ENCODE assay signal across 10 cellular contexts in the genomic region with DNA sequence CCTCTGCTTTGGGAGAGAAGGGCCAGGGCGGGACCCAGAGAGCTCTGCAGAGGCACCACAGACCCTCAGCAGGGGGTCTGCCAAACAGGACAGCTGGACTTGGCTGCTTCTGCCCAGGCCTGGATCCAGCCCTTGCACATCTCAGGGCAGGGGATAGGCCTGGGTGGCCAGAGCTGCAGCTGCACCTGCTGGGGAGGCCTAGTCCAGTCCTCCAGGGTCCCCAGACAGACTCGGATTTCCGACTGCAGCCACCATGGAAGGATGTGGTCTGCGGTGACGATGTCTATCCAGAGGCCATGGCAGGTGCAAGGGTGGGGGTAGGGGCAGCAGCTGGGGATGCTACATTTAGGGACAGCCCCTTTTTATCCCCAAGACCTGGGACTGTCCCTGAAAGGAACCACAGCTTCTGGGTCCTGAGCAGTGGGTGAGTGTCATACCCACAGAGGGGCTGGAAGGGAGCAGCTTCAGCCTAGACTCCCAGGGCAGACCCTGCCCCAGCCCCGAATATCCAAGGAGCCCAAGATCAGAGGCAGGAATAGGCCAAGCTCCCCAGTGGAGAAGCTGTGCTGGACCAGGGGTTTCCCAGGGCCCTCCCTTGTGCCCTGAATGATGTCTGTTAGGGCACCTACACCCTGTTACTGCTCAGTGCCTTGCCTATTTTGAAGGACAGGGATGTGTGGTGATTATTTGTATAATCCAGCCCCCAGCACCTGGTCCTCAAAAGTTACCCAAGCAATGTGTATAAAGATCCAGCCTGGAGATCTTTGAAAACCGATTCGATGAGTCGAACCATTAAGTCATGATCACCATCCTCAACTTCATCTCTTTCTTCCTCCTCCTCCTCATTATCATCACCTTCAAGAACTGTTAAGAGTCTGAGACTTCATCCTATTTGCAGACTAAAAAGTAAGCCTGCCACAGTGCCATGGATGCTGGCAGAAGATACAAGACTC. TPM values are rescaled to one million over a fixed set of nuclear protein-coding genes. Genes with fewer than 3 reads are reported as not detected.
A peak's percentile ranks its signal among the peaks of the same experiment; 100 is the strongest.
DNase-seq lines count a peak whose midpoint lies in the region; ATAC-seq and TF ChIP-seq lines count a peak whose summit lies in the region.
"Had no signal": no experiment of that assay in that cellular context is flagged by ENCODE, and none has a peak within 500 bp of the region (broad histone marks: within the 10 kb centered on the region; RNA-seq: fewer than 3 reads in every experiment).

No MANE protein-coding gene starts in this region.

- DNase-seq in activated CD4-positive, alpha-beta T cell treated with anti-CD3 and anti-CD28 coated beads for 36 hours: peak; percentile 74
- DNase-seq in activated CD4-positive, alpha-beta T cell treated with anti-CD3 and anti-CD28 coated beads for 4 hours: no peak
- DNase-seq in T-helper 2 cell treated with Interferon-gamma antibody and Interleukin-4, amounts not matched to agents 5 μg/mL and 100 μg/mL, for 36 hours (ENCODE audit: low spot score): peak; percentile 49
- DNase-seq in stimulated activated CD4-positive, alpha-beta T cell treated with anti-CD3 and anti-CD28 coated beads, Interleukin-4, amount 100 ng/mL, for 48 hours (ENCODE audit: low read depth in 2 of 2): peak; percentile 26 to 32
- DNase-seq in hepatocyte (ENCODE audit: low spot score) (no peak), NCI-H82 treated with DMSO at 0.1 percent for 48 hours (lab: John Stamatoyannopoulos, UW; ENCODE audit: unreplicated experiment) (no peak), RPMI8226 (no peak)

- H3K36me3 Mint-ChIP-seq in activated CD4-positive, alpha-beta T cell treated with anti-CD3 and anti-CD28 coated beads for 36 hours (ENCODE audit: low read depth): no peaks in the 10 kb centered on the region
- no peaks in the 10 kb centered on the region for H3K36me3 Mint-ChIP-seq in T-helper 2 cell treated with Interferon-gamma antibody and Interleukin-4, amounts not matched to agents 5 μg/mL and 100 μg/mL, for 36 hours (ENCODE audit: low read depth)

- CTCF ChIA-PET in activated CD4-positive, alpha-beta T cell treated with anti-CD3 and anti-CD28 coated beads for 36 hours (lab: Charles Lee): interaction anchor here (0.5 to 3.7 kb wide), 30 partner anchors 8 to 366 kb away, joined by 3 to 56 read pairs (median 5); a partner anchor contains a TSS

- no peaks in the 10 kb centered on the region for H3K9me3 ChIP-seq in hepatocyte (ENCODE audit: low read depth)
- H3K9me3 ChIP-seq: gastroesophageal sphincter had no signal

- no peaks in the 10 kb centered on the region for H3K27me3 ChIP-seq in hepatocyte

- H3K27me3 Mint-ChIP-seq in activated CD4-positive, alpha-beta T cell treated with anti-CD3 and anti-CD28 coated beads for 36 hours: peaks cover 7% of the 10 kb centered on the region
- H3K27me3 Mint-ChIP-seq in T-helper 2 cell treated with Interferon-gamma antibody and Interleukin-4, amounts not matched to agents 5 μg/mL and 100 μg/mL, for 36 hours (ENCODE audit: low read depth): peaks cover 23% of the 10 kb centered on the region

- no peak for TF ChIP-seq CTCF in hepatocyte (IDR thresholded peaks at IDR 0.05; ENCODE audit: poor library complexity)

- no peaks in the 10 kb centered on the region for H3K36me3 ChIP-seq in hepatocyte (replicated peaks; ENCODE audit: insufficient read depth, low read depth)
- H3K36me3 ChIP-seq: gastroesophageal sphincter had no signal

- H3K79me2 ChIP-seq in hepatocyte: no peaks in the 10 kb centered on the region

- H3K4me1 ChIP-seq in hepatocyte (ENCODE audit: insufficient read depth): no peaks in the 10 kb centered on the region
- H3K4me1 ChIP-seq: gastroesophageal sphincter had no signal

- POLR2A ChIA-PET in activated CD4-positive, alpha-beta T cell treated with anti-CD3 and anti-CD28 coated beads for 36 hours (lab: Charles Lee): no interaction called here

- no peaks in the 10 kb centered on the region for H4K20me1 ChIP-seq in hepatocyte (ENCODE audit: insufficient read depth, poor library complexity, severe bottlenecking)

- no peak overlapping the region for H3K27ac Mint-ChIP-seq in activated CD4-positive, alpha-beta T cell treated with anti-CD3 and anti-CD28 coated beads for 36 hours
- no peak overlapping the region for H3K27ac Mint-ChIP-seq in T-helper 2 cell treated with Interferon-gamma antibody and Interleukin-4, amounts not matched to agents 5 μg/mL and 100 μg/mL, for 36 hours

- H3K9me2 ChIP-seq in hepatocyte (replicated peaks; ENCODE audit: insufficient read depth): no peaks in the 10 kb centered on the region

- H3K4me3 ChIP-seq in hepatocyte: no peak overlapping the region
- H3K4me3 ChIP-seq: gastroesophageal sphincter had no signal

- H3K4me2 ChIP-seq in hepatocyte: no peak overlapping the region

- no peak overlapping the region for H3K27ac ChIP-seq in hepatocyte
- H3K27ac ChIP-seq: gastroesophageal sphincter had no signal

- H3K4me3 Mint-ChIP-seq in activated CD4-positive, alpha-beta T cell treated with anti-CD3 and anti-CD28 coated beads for 36 hours: no peak overlapping the region
- no peak overlapping the region for H3K4me3 Mint-ChIP-seq in T-helper 2 cell treated with Interferon-gamma antibody and Interleukin-4, amounts not matched to agents 5 μg/mL and 100 μg/mL, for 36 hours

- peaks cover 12% of the 10 kb centered on the region for H3K4me1 Mint-ChIP-seq in activated CD4-positive, alpha-beta T cell treated with anti-CD3 and anti-CD28 coated beads for 36 hours
- H3K4me1 Mint-ChIP-seq in T-helper 2 cell treated with Interferon-gamma antibody and Interleukin-4, amounts not matched to agents 5 μg/mL and 100 μg/mL, for 36 hours (ENCODE audit: low read depth): peaks cover 9% of the 10 kb centered on the region

- H3K9me3 Mint-ChIP-seq in activated CD4-positive, alpha-beta T cell treated with anti-CD3 and anti-CD28 coated beads for 36 hours (ENCODE audit: low read depth): no peaks in the 10 kb centered on the region
- H3K9me3 Mint-ChIP-seq in T-helper 2 cell treated with Interferon-gamma antibody and Interleukin-4, amounts not matched to agents 5 μg/mL and 100 μg/mL, for 36 hours: no peaks in the 10 kb centered on the region

- 80% methylated on average over 9 of the region's 9 CpGs for WGBS in hepatocyte (ENCODE audit: low lambda C conversion rate, missing lambda C conversion rate)

- no peak overlapping the region for H2AFZ ChIP-seq in hepatocyte

- ATAC-seq in activated CD4-positive, alpha-beta T cell treated with anti-CD3 and anti-CD28 coated beads for 36 hours: peak; percentile 74
- peak; percentile 66 for ATAC-seq in HG02840 (IDR thresholded peaks at IDR 0.05; ENCODE audit: low FRiP score, unreplicated experiment)
- ATAC-seq: gastroesophageal sphincter had no signal

- intact Hi-C loops in activated CD4-positive, alpha-beta T cell treated with anti-CD3 and anti-CD28 coated beads for 36 hours (cut with DNase I, micrococcal nuclease): loop anchor here (1.0 to 5.0 kb wide), 8 partner anchors 37 to 423 kb away; no protein-coding TSS in a partner anchor

RNA-seq across cellular contexts. Expression of a gene that starts 2.5 kb away (rescaled TPM):
- total RNA-seq in activated CD4-positive, alpha-beta T cell treated with anti-CD3 and anti-CD28 coated beads for 36 hours: not detected
- not detected in 2 replicates for total RNA-seq in hepatocyte
- not detected in 2 replicates for polyA plus RNA-seq in hepatocyte
- total RNA-seq: NCI-H460 had no signal

Comparison
In these comparisons a context has a peak if more than half of its experiments do, and no peak if none do; other contexts are left out.
1. DNase-seq: peak in activated CD4-positive, alpha-beta T cell treated with anti-CD3 and anti-CD28 coated beads for 36 hours (single experiment), T-helper 2 cell treated with Interferon-gamma antibody and Interleukin-4, amounts not matched to agents 5 μg/mL and 100 μg/mL, for 36 hours (single experiment) and stimulated activated CD4-positive, alpha-beta T cell treated with anti-CD3 and anti-CD28 coated beads, Interleukin-4, amount 100 ng/mL, for 48 hours (2 of 2); none in activated CD4-positive, alpha-beta T cell treated with anti-CD3 and anti-CD28 coated beads for 4 hours (0 of 2), hepatocyte (single experiment), NCI-H82 treated with DMSO at 0.1 percent for 48 hours (single experiment) and RPMI8226 (single experiment).